14 cellular contexts compared by ENCODE assay signal in genomic region chr10:86447422-86447821, GRCh38.
DNase-seq lines count a peak whose midpoint lies in the region; ATAC-seq and TF ChIP-seq lines count a peak whose summit lies in the region.
"Had no signal": no experiment of that assay in that cellular context is flagged by ENCODE, and none has a peak within 500 bp of the region (broad histone marks: within the 10 kb centered on the region; RNA-seq: fewer than 3 reads in every experiment).

No MANE protein-coding gene starts in this region.

- no peaks in the 10 kb centered on the region for H3K27me3 ChIP-seq in DOHH2 (ENCODE audit: control insufficient read depth, low read length)
- H3K27me3 ChIP-seq: Peyer's patch, testis had no signal

- no peak for TF ChIP-seq CTCF in DOHH2 (IDR thresholded peaks at IDR 0.05; ENCODE audit: low read depth, low read length, poor library complexity, severe bottlenecking)
- TF ChIP-seq CTCF in natural killer cell (IDR thresholded peaks at IDR 0.05) = no peak

- no peaks in the 10 kb centered on the region for H3K9me3 ChIP-seq in DOHH2 (ENCODE audit: control insufficient read depth, insufficient read depth, low read length)
- H3K9me3 ChIP-seq: Peyer's patch, testis had no signal

- peaks cover 31% of the 10 kb centered on the region for H3K79me2 ChIP-seq in DOHH2 (ENCODE audit: control insufficient read depth, low read length)

- H3K27ac ChIP-seq in DOHH2 (ENCODE audit: low read depth, low read length) = peak overlapping the region; percentile 11; the same call in 1 of the 2 replicates
- H3K27ac ChIP-seq: Peyer's patch had no signal

- H3K36me3 ChIP-seq in DOHH2 (ENCODE audit: control insufficient read depth, low read length) = peaks cover 99% of the 10 kb centered on the region

- H3K9me2 ChIP-seq in DOHH2 (replicated peaks; ENCODE audit: control insufficient read depth, low read length) = no peaks in the 10 kb centered on the region

- DNase-seq in T-helper 1 cell = no peak
- DNase-seq in natural killer cell = no peak
- no peak for DNase-seq in posterior vena cava (ENCODE audit: low spot score)
- DNase-seq in activated effector memory CD4-positive, alpha-beta T cell treated with Interleukin-2 at 50 U/mL for 16 hours = no peak
- DNase-seq: activated CD4-positive, alpha-beta T cell treated with anti-CD3 and anti-CD28 coated beads, Interleukin-2, amount 50 U/mL, for 48 hours; DMS79; NCI-H1436; Peyer's patch; testis had no signal

- H3K4me3 ChIP-seq in DOHH2 (ENCODE audit: low read length) = no peak overlapping the region
- H3K4me3 ChIP-seq: Peyer's patch, skin epidermis, testis had no signal

- peak overlapping the region; percentile 31 for H3K27ac Mint-ChIP-seq in T-helper 1 cell treated with Interleukin-12 subunit alpha and Interleukin-12 subunit beta and Interleukin-4 antibody, amounts not matched to agents 30 μg/mL and 1 μg/mL, for 36 hours
- H3K27ac Mint-ChIP-seq in activated T-helper 17 cell treated with anti-CD3 and anti-CD28 coated beads, Interleukin-2, amount 50 U/mL, for 72 hours = peak overlapping the region; percentile 62
- H3K27ac Mint-ChIP-seq in natural killer cell = peak overlapping the region; percentile 78 to 80

- peaks cover 16% of the 10 kb centered on the region for H3F3A ChIP-seq in DOHH2 (ENCODE audit: control insufficient read depth, insufficient read depth)

- H3K36me3 Mint-ChIP-seq in T-helper 1 cell treated with Interleukin-12 subunit alpha and Interleukin-12 subunit beta and Interleukin-4 antibody, amounts not matched to agents 30 μg/mL and 1 μg/mL, for 36 hours (ENCODE audit: low read depth) = peaks cover 56% of the 10 kb centered on the region
- peaks cover 99% of the 10 kb centered on the region for H3K36me3 Mint-ChIP-seq in activated T-helper 17 cell treated with anti-CD3 and anti-CD28 coated beads, Interleukin-2, amount 50 U/mL, for 72 hours (ENCODE audit: low read depth)
- H3K36me3 Mint-ChIP-seq in natural killer cell = peaks cover 15% of the 10 kb centered on the region

- H4K20me1 ChIP-seq in DOHH2 (ENCODE audit: control insufficient read depth, insufficient read depth, low read depth, low read length) = no peaks in the 10 kb centered on the region

- no peaks in the 10 kb centered on the region for H3K27me3 Mint-ChIP-seq in T-helper 1 cell treated with Interleukin-12 subunit alpha and Interleukin-12 subunit beta and Interleukin-4 antibody, amounts not matched to agents 30 μg/mL and 1 μg/mL, for 36 hours (ENCODE audit: low read depth)
- H3K27me3 Mint-ChIP-seq in activated T-helper 17 cell treated with anti-CD3 and anti-CD28 coated beads, Interleukin-2, amount 50 U/mL, for 72 hours = no peaks in the 10 kb centered on the region
- no peaks in the 10 kb centered on the region for H3K27me3 Mint-ChIP-seq in natural killer cell (ENCODE audit: low read depth in 2 of 2)

- peaks cover 55% of the 10 kb centered on the region for H3K4me1 ChIP-seq in DOHH2 (ENCODE audit: control insufficient read depth, low read length)
- H3K4me1 ChIP-seq: Peyer's patch, testis had no signal

- intact Hi-C loops in natural killer cell (cut with micrococcal nuclease) (no loop called here), posterior vena cava (cut with DNase I) (no loop called here)

- H3K4me2 ChIP-seq in DOHH2 (ENCODE audit: low read length) = no peak overlapping the region

- H3K4me1 Mint-ChIP-seq in T-helper 1 cell treated with Interleukin-12 subunit alpha and Interleukin-12 subunit beta and Interleukin-4 antibody, amounts not matched to agents 30 μg/mL and 1 μg/mL, for 36 hours (ENCODE audit: low read depth) = peaks cover 23% of the 10 kb centered on the region
- H3K4me1 Mint-ChIP-seq in activated T-helper 17 cell treated with anti-CD3 and anti-CD28 coated beads, Interleukin-2, amount 50 U/mL, for 72 hours = peaks cover 4% of the 10 kb centered on the region
- H3K4me1 Mint-ChIP-seq in natural killer cell = peaks cover 7 to 24% of the 10 kb centered on the region in 2 donors

- ATAC-seq in activated T-helper 17 cell treated with anti-CD3 and anti-CD28 coated beads, Interleukin-2, amount 50 U/mL, for 72 hours (replicated peaks) = no peak
- ATAC-seq in natural killer cell (no peak), HG03354 (IDR thresholded peaks at IDR 0.05; ENCODE audit: poor library complexity, severe bottlenecking, unreplicated experiment) (no peak)

- no peaks in the 10 kb centered on the region for H3K9me3 Mint-ChIP-seq in T-helper 1 cell treated with Interleukin-12 subunit alpha and Interleukin-12 subunit beta and Interleukin-4 antibody, amounts not matched to agents 30 μg/mL and 1 μg/mL, for 36 hours
- no peaks in the 10 kb centered on the region for H3K9me3 Mint-ChIP-seq in activated T-helper 17 cell treated with anti-CD3 and anti-CD28 coated beads, Interleukin-2, amount 50 U/mL, for 72 hours
- no peaks in the 10 kb centered on the region for H3K9me3 Mint-ChIP-seq in natural killer cell

- no peak overlapping the region for H3K4me3 Mint-ChIP-seq in T-helper 1 cell treated with Interleukin-12 subunit alpha and Interleukin-12 subunit beta and Interleukin-4 antibody, amounts not matched to agents 30 μg/mL and 1 μg/mL, for 36 hours
- no peak overlapping the region for H3K4me3 Mint-ChIP-seq in activated T-helper 17 cell treated with anti-CD3 and anti-CD28 coated beads, Interleukin-2, amount 50 U/mL, for 72 hours
- H3K4me3 Mint-ChIP-seq in natural killer cell = no peak overlapping the region
